In genomic region chr12:21945002-21945401, GRCh38 we compare ENCODE assay signal across 27 cellular contexts. TPM values are rescaled to one million over a fixed set of nuclear protein-coding genes. Genes with fewer than 3 reads are reported as not detected.
"Had no signal": no experiment of that assay in that cellular context is flagged by ENCODE, and none has a peak within 500 bp of the region (broad histone marks: within the 10 kb centered on the region; RNA-seq: fewer than 3 reads in every experiment).

No MANE protein-coding gene starts in this region.

- H3K4me1 ChIP-seq: left lung, prostate gland, upper lobe of right lung had no signal

- H3K27ac ChIP-seq: left lung, lower lobe of right lung, pancreas, prostate gland, sigmoid colon, spleen, suprapubic skin, thoracic aorta, tibial artery, upper lobe of right lung had no signal

- ATAC-seq: left colon; left lung; lower lobe of right lung; naive thymus-derived CD8-positive, alpha-beta T cell; pancreas; right cardiac atrium; upper lobe of right lung had no signal

- H3K27me3 ChIP-seq: pancreas, sigmoid colon, tibial artery had no signal

- H3K9me3 ChIP-seq: pancreas, prostate gland, suprapubic skin had no signal

- H3K36me3 ChIP-seq: left lung, lower lobe of right lung, pancreas, prostate gland, sigmoid colon, spleen, suprapubic skin, thoracic aorta, tibial artery, upper lobe of right lung had no signal

- H3K4me3 ChIP-seq: left lung, lower lobe of right lung, pancreas, prostate gland, sigmoid colon, spleen, suprapubic skin, thoracic aorta, tibial artery, upper lobe of right lung had no signal

- DNase-seq: hypothalamus; immature natural killer cell; kidney; left colon; left lung; lower lobe of right lung; mammary epithelial cell; mesenchymal stem cell; naive thymus-derived CD8-positive, alpha-beta T cell; nucleus accumbens; pancreas; posterior cingulate gyrus; retina; right cardiac atrium; sigmoid colon; small intestine; spleen; stimulated activated CD4-positive, alpha-beta T cell treated with anti-CD3 and anti-CD28 coated beads, Interleukin-4, amount 100 ng/mL, for 24 hours; stimulated activated naive CD4-positive, alpha-beta T cell; tibial artery; trophoblast cell; upper lobe of right lung had no signal

- FAIRE-seq: islet of Langerhans, kidney, pancreas, small intestine, urothelium cell line had no signal

RNA-seq across cellular contexts. Expression of gene ABCC9, which starts 3.8 kb away (rescaled TPM):
- total RNA-seq: naive thymus-derived CD8-positive, alpha-beta T cell had no signal
- polyA plus RNA-seq: immature natural killer cell; mammary epithelial cell; naive thymus-derived CD8-positive, alpha-beta T cell had no signal
